ENCODE assay signal across 8 cellular contexts in the genomic region with DNA sequence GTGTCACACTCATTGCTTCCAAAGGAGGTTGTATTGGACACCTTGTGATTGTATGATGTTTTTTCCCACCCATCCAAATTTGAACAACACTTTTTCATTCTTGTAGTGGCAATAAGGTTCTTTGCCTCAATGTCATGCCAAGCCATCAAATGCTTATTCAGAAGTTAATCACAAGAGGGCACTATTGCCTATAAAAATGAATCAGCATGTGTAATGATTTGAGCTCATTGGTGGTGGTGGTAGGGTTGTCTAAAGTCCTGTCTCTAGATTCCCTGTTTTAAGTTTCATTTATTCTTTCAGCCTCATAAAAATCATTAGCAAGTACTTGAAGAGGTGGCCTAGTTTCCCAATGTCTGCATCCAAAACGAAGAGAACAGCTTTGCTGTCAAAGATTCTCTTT. TPM values are rescaled to one million over a fixed set of nuclear protein-coding genes. Genes with fewer than 3 reads are reported as not detected.
DNase-seq lines count a peak whose midpoint lies in the region; ATAC-seq, FAIRE-seq and TF ChIP-seq lines count a peak whose summit lies in the region.

No MANE protein-coding gene starts in this region.

- H3K9me3 ChIP-seq in small intestine (ENCODE audit: control insufficient read depth, low read depth), result no peaks in the 10 kb centered on the region

- H3K27me3 ChIP-seq in small intestine (ENCODE audit: control insufficient read depth in 2 of 2, insufficient read depth in 2 of 2, low read length in 2 of 2), result no peaks in the 10 kb centered on the region

- no peaks in the 10 kb centered on the region for H3K4me1 ChIP-seq in small intestine (ENCODE audit: control insufficient read depth in 2 of 2, insufficient read depth in 1 of 2, low read depth in 1 of 2, low read length in 1 of 2)

- DNase-seq in COLO829 (ENCODE audit: low spot score), result peak; percentile 22
- DNase-seq in NCI-H2081 treated with DMSO at 0.1 percent for 48 hours (lab: John Stamatoyannopoulos, UW), result peak; percentile 31
- DNase-seq in epithelial cell of esophagus (ENCODE audit: low read depth), result peak; percentile 44
- DNase-seq in small intestine, result peak; percentile 0
- DNase-seq in activated CD4-positive, CD25-positive, alpha-beta regulatory T cell treated with anti-CD3 and anti-CD28 coated beads, Interleukin-2, amount 50 U/mL, for 72 hours, result no peak
- no peak for DNase-seq in HuH-7.5 (ENCODE audit: low spot score)

- no peak for FAIRE-seq in small intestine (lab: Jason Lieb, UNC)

- H3K4me3 ChIP-seq in epithelial cell of esophagus (ENCODE audit: low read length) (no peak overlapping the region), small intestine (ENCODE audit: low read depth in 1 of 2, low read length in 2 of 2) (no peak overlapping the region)

- H3K36me3 ChIP-seq in small intestine (ENCODE audit: control insufficient read depth in 2 of 2, insufficient read depth in 2 of 2, low read length in 2 of 2), result no peaks in the 10 kb centered on the region

- TF ChIP-seq CTCF in epithelial cell of esophagus (IDR thresholded peaks at IDR 0.05; ENCODE audit: insufficient read depth, low read depth, low read length, missing control alignments), result peak; percentile 27

- no peak overlapping the region for H3K27ac ChIP-seq in small intestine (ENCODE audit: low read depth in 1 of 2, low read length in 1 of 2)

- WGBS in small intestine, 3 donors, result 13 to 51% (median 21%) methylated on average over 1 of the region's 1 CpG

- ATAC-seq in GM19351 (IDR thresholded peaks at IDR 0.05; ENCODE audit: unreplicated experiment) (peak; percentile 84), HG02981 (IDR thresholded peaks at IDR 0.05; ENCODE audit: unreplicated experiment) (no peak)

RNA-seq across cellular contexts. Expression of gene IRS4, which starts 37.0 kb away (rescaled TPM):
- polyA plus RNA-seq in small intestine, result not detected

Comparison
In these comparisons a context has a peak if more than half of its experiments do, and no peak if none do; other contexts are left out.
1. DNase-seq: peak in COLO829 (single experiment), NCI-H2081 treated with DMSO at 0.1 percent for 48 hours (single experiment), epithelial cell of esophagus (single experiment) and small intestine (single experiment); none in activated CD4-positive, CD25-positive, alpha-beta regulatory T cell treated with anti-CD3 and anti-CD28 coated beads, Interleukin-2, amount 50 U/mL, for 72 hours (single experiment) and HuH-7.5 (single experiment).